Comparison of ENCODE assay signal across 1 cellular context in genomic region chr17:64635647-64636305, GRCh38.
TF ChIP-seq lines count a peak whose summit lies in the region.

No MANE protein-coding gene starts in this region.

TF ChIP-seq in K562, 482 proteins besides CTCF, POLR2A, EP300 and RAD21 (continued from another document):
- TF ChIP-seq ZNF407 (IDR thresholded peaks at IDR 0.05; ENCODE audit: low read depth), result no peak
- no peak for TF ChIP-seq ZNF740 (CRISPR knock-in tag; IDR thresholded peaks at IDR 0.05)
- TF ChIP-seq ZNF740 (tag; IDR thresholded peaks at IDR 0.05), result no peak
- TF ChIP-seq, protein P1, sequence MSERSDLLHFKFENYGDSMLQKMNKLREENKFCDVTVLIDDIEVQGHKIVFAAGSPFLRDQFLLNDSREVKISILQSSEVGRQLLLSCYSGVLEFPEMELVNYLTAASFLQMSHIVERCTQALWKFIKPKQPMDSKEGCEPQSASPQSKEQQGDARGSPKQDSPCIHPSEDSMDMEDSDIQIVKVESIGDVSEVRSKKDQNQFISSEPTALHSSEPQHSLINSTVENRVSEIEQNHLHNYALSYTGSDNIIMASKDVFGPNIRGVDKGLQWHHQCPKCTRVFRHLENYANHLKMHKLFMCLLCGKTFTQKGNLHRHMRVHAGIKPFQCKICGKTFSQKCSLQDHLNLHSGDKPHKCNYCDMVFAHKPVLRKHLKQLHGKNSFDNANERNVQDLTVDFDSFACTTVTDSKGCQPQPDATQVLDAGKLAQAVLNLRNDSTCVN (CRISPR knock-in tag; IDR thresholded peaks at IDR 0.05), result no peak
- no peak for TF ChIP-seq PPARD (CRISPR knock-in tag; IDR thresholded peaks at IDR 0.05)
- no peak for TF ChIP-seq MTA3 (IDR thresholded peaks at IDR 0.05; ENCODE audit: borderline replicate concordance)
- no peak for TF ChIP-seq ZNF263 (CRISPR knock-in tag; IDR thresholded peaks at IDR 0.05; ENCODE audit: borderline replicate concordance)
- no peak for TF ChIP-seq ZNF175 (CRISPR knock-in tag; IDR thresholded peaks at IDR 0.05; ENCODE audit: low read depth)
- TF ChIP-seq NR2C2 (CRISPR knock-in tag; IDR thresholded peaks at IDR 0.05), result no peak
- no peak for TF ChIP-seq NR2C2 (tag; IDR thresholded peaks at IDR 0.05)
- no peak for TF ChIP-seq RB1 (IDR thresholded peaks at IDR 0.05; ENCODE audit: low read depth)
- TF ChIP-seq TBP (optimal IDR thresholded peaks at IDR 0.05; ENCODE audit: low read depth, low read length), result no peak
- TF ChIP-seq PYGO2 (tag; IDR thresholded peaks at IDR 0.05), result no peak
- no peak for TF ChIP-seq NFRKB (IDR thresholded peaks at IDR 0.05; ENCODE audit: low read depth)
- no peak for TF ChIP-seq MYNN (IDR thresholded peaks at IDR 0.05)
- no peak for TF ChIP-seq MYNN (CRISPR knock-in tag; IDR thresholded peaks at IDR 0.05)
- no peak for TF ChIP-seq HLTF (IDR thresholded peaks at IDR 0.05)
- TF ChIP-seq ZNF644 (tag; IDR thresholded peaks at IDR 0.05; ENCODE audit: low read depth), result no peak
- no peak for TF ChIP-seq ATF7 (IDR thresholded peaks at IDR 0.05)
- TF ChIP-seq SP2 (IDR thresholded peaks at IDR 0.05; ENCODE audit: extremely low read depth, low read depth, low read length, poor library complexity, severe bottlenecking), result no peak
